Comparison of ENCODE assay signal across 1 cellular context in genomic region chr6:47308674-47309325, GRCh38.
TF ChIP-seq lines count a peak whose summit lies in the region.

No MANE protein-coding gene starts in this region.

TF ChIP-seq in IMR-90, 13 proteins besides CTCF, POLR2A, EP300 and RAD21:
- TF ChIP-seq MXI1 (IDR thresholded peaks at IDR 0.05; ENCODE audit: borderline replicate concordance, low read depth, low read length) (no peak), CEBPB (IDR thresholded peaks at IDR 0.05; ENCODE audit: low read depth, low read length) (no peak), NFE2L2 (IDR thresholded peaks at IDR 0.05; ENCODE audit: low read depth, low read length) (no peak), MAZ (IDR thresholded peaks at IDR 0.05; ENCODE audit: borderline replicate concordance, low read depth, low read length) (no peak), USF2 (IDR thresholded peaks at IDR 0.05; ENCODE audit: low read depth, low read length) (no peak), MAFK (IDR thresholded peaks at IDR 0.05; ENCODE audit: low read depth, low read length) (no peak), ELK1 (IDR thresholded peaks at IDR 0.05; ENCODE audit: borderline replicate concordance, low read depth, low read length) (no peak), RCOR1 (IDR thresholded peaks at IDR 0.05; ENCODE audit: insufficient replicate concordance, low read length) (no peak), BHLHE40 (IDR thresholded peaks at IDR 0.05; ENCODE audit: low read depth, low read length) (no peak), SMC3 (IDR thresholded peaks at IDR 0.05; ENCODE audit: low read depth, low read length) (no peak), FOS (IDR thresholded peaks at IDR 0.05; ENCODE audit: low read depth, low read length) (no peak), RFX5 (IDR thresholded peaks at IDR 0.05; ENCODE audit: low read depth, low read length) (no peak), CHD1 (IDR thresholded peaks at IDR 0.05; ENCODE audit: low read depth, low read length) (no peak)
